In the genomic region with DNA sequence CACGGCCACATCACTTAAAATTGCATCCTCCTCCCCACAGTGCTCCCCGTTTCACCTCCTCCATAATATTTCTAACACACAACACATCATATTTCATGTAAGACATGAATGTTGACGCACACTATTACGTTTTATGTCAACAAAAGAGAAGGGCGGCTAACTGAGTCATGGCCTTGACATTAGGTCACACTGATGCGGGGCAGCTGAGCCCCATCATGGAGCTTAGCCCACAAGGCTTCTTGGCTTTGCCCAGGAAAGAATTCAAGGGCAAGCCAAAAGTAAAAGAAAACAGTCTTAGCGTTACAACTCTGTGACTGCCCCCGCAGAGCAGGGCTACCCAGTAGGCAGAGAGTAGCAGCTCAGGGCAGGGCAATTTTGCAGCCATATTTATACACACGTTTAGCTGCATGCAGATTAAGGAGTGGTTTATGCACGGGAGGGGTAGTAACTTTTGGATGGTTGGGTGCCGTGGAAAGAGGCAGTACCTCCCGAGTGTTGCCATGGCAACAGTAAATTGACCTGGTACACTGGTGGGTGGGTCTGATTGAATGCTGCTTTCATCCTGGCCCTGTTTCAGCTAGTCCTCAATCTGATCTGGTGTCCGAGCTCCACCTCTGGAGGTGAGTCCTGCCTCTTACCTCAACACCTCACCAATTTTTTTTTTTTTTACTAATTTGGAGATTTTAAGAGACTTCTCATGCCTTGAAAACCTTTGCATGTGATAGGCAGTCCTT, we compare ENCODE assay signal across 17 cellular contexts.
DNase-seq lines count a peak whose midpoint lies in the region; ATAC-seq, FAIRE-seq and TF ChIP-seq lines count a peak whose summit lies in the region.
"Had no signal": no experiment of that assay in that cellular context is flagged by ENCODE, and none has a peak within 500 bp of the region (broad histone marks: within the 10 kb centered on the region; RNA-seq: fewer than 3 reads in every experiment).

No MANE protein-coding gene starts in this region.

- no peaks in the 10 kb centered on the region for H3K9me3 Mint-ChIP-seq in activated naive CD4-positive, alpha-beta T cell treated with anti-CD3 and anti-CD28 coated beads, Interleukin-2, amount 50 U/mL, for 24 hours
- no peaks in the 10 kb centered on the region for H3K9me3 Mint-ChIP-seq in activated naive CD8-positive, alpha-beta T cell treated with anti-CD3 and anti-CD28 coated beads, Interleukin-2, amount 50 U/mL, for 24 hours
- H3K9me3 Mint-ChIP-seq: type B pancreatic cell had no signal

- H3K4me1 ChIP-seq in foreskin keratinocyte = no peaks in the 10 kb centered on the region
- H3K4me1 ChIP-seq: gastrocnemius medialis, prostate gland had no signal

- H3K27me3 ChIP-seq in foreskin keratinocyte = peaks cover 8% of the 10 kb centered on the region

- no peak for DNase-seq in activated naive CD4-positive, alpha-beta T cell (lab: John Stamatoyannopoulos, UW)
- DNase-seq in SHP77 (lab: John Stamatoyannopoulos, UW) (peak; percentile 52 to 66), foreskin keratinocyte (no peak), urothelium cell line (ENCODE audit: low spot score) (no peak), cardiac septum (ENCODE audit: low spot score) (no peak)
- DNase-seq in activated naive CD8-positive, alpha-beta T cell treated with anti-CD3 and anti-CD28 coated beads, Interleukin-2, amount 50 U/mL, for 24 hours = no peak
- DNase-seq: activated CD4-positive, alpha-beta T cell treated with anti-CD3 and anti-CD28 coated beads for 48 hours; aorta; DMS153; effector CD4-positive, alpha-beta T cell; gastrocnemius medialis; T-helper 2 cell had no signal

- H3K4me3 Mint-ChIP-seq in activated naive CD4-positive, alpha-beta T cell treated with anti-CD3 and anti-CD28 coated beads, Interleukin-2, amount 50 U/mL, for 24 hours = no peak overlapping the region
- H3K4me3 Mint-ChIP-seq in activated naive CD8-positive, alpha-beta T cell treated with anti-CD3 and anti-CD28 coated beads, Interleukin-2, amount 50 U/mL, for 24 hours = no peak overlapping the region
- H3K4me3 Mint-ChIP-seq: type B pancreatic cell had no signal

- peaks cover 8% of the 10 kb centered on the region for H3K27me3 Mint-ChIP-seq in activated naive CD4-positive, alpha-beta T cell treated with anti-CD3 and anti-CD28 coated beads, Interleukin-2, amount 50 U/mL, for 24 hours
- peaks cover 20% of the 10 kb centered on the region for H3K27me3 Mint-ChIP-seq in activated naive CD8-positive, alpha-beta T cell treated with anti-CD3 and anti-CD28 coated beads, Interleukin-2, amount 50 U/mL, for 24 hours

- intact Hi-C loops in cardiac septum (cut with DNase I) = no loop called here

- peaks cover 1% of the 10 kb centered on the region for H3K36me3 Mint-ChIP-seq in activated naive CD4-positive, alpha-beta T cell treated with anti-CD3 and anti-CD28 coated beads, Interleukin-2, amount 50 U/mL, for 24 hours
- H3K36me3 Mint-ChIP-seq in activated naive CD8-positive, alpha-beta T cell treated with anti-CD3 and anti-CD28 coated beads, Interleukin-2, amount 50 U/mL, for 24 hours (ENCODE audit: low read depth) = no peaks in the 10 kb centered on the region
- H3K36me3 Mint-ChIP-seq: type B pancreatic cell had no signal

- TF ChIP-seq CTCF in foreskin keratinocyte (conservative IDR thresholded peaks at IDR 0.05) = no peak

- ATAC-seq in foreskin keratinocyte = peak; percentile 14
- no peak for ATAC-seq in activated naive CD8-positive, alpha-beta T cell treated with anti-CD3 and anti-CD28 coated beads, Interleukin-2, amount 50 U/mL, for 24 hours
- ATAC-seq in GM21515 (IDR thresholded peaks at IDR 0.05; ENCODE audit: unreplicated experiment) = no peak
- ATAC-seq: gastrocnemius medialis, Panc1 had no signal

- no peak overlapping the region for H3K27ac ChIP-seq in foreskin keratinocyte
- H3K27ac ChIP-seq: gastrocnemius medialis, prostate gland had no signal

- peak overlapping the region; percentile 56 for H3K27ac Mint-ChIP-seq in activated naive CD4-positive, alpha-beta T cell treated with anti-CD3 and anti-CD28 coated beads, Interleukin-2, amount 50 U/mL, for 24 hours
- H3K27ac Mint-ChIP-seq in activated naive CD8-positive, alpha-beta T cell treated with anti-CD3 and anti-CD28 coated beads, Interleukin-2, amount 50 U/mL, for 24 hours = no peak overlapping the region
- H3K27ac Mint-ChIP-seq: type B pancreatic cell had no signal

- H3K4me1 Mint-ChIP-seq in activated naive CD4-positive, alpha-beta T cell treated with anti-CD3 and anti-CD28 coated beads, Interleukin-2, amount 50 U/mL, for 24 hours = no peaks in the 10 kb centered on the region
- no peaks in the 10 kb centered on the region for H3K4me1 Mint-ChIP-seq in activated naive CD8-positive, alpha-beta T cell treated with anti-CD3 and anti-CD28 coated beads, Interleukin-2, amount 50 U/mL, for 24 hours

- FAIRE-seq in urothelium cell line (lab: Jason Lieb, UNC) = peak; percentile 58

Comparison
In these comparisons a context has a peak if more than half of its experiments do, and no peak if none do; other contexts are left out.
1. DNase-seq: peak in SHP77 (2 of 2); none in activated naive CD4-positive, alpha-beta T cell (0 of 4), foreskin keratinocyte (0 of 2), urothelium cell line (single experiment), cardiac septum (single experiment) and activated naive CD8-positive, alpha-beta T cell treated with anti-CD3 and anti-CD28 coated beads, Interleukin-2, amount 50 U/mL, for 24 hours (single experiment).